ENCODE assay signal across 19 cellular contexts in the genomic region with DNA sequence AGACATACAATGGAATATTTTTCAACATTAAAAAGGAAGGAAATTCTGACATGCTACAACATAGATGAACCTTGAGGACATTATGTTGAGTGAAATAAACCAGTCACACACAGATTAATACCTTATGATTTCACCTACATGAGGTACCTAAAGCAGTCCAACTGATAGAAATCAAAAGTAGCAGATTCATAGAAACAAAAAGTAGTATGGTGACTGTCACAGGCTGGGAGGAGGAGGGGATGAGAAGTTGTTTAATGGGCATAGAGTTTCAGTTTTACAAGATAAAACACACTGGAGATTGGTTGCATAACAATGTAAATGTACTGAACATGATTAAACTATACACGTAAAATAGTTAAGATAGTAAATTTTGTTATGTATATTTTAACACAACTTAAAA. TPM values are rescaled to one million over a fixed set of nuclear protein-coding genes. Genes with fewer than 3 reads are reported as not detected.
DNase-seq lines count a peak whose midpoint lies in the region; ATAC-seq, FAIRE-seq and TF ChIP-seq lines count a peak whose summit lies in the region.
"Had no signal": no experiment of that assay in that cellular context is flagged by ENCODE, and none has a peak within 500 bp of the region (broad histone marks: within the 10 kb centered on the region; RNA-seq: fewer than 3 reads in every experiment).

No MANE protein-coding gene starts in this region.

- no peak overlapping the region for H3K9ac ChIP-seq in HUES48 (ENCODE audit: low read depth, low read length)
- no peak overlapping the region for H3K9ac ChIP-seq in GM12878 (ENCODE audit: control insufficient read depth, insufficient read depth, low read length)
- H3K9ac ChIP-seq: BLaER1, KMS-11 had no signal

- H3K4me1 ChIP-seq in HUES48 (ENCODE audit: control insufficient read depth, insufficient read depth, low read length): peaks cover 53% of the 10 kb centered on the region
- no peaks in the 10 kb centered on the region for H3K4me1 ChIP-seq in GM12878 (ENCODE audit: control insufficient read depth, insufficient read depth, low read length)
- H3K4me1 ChIP-seq: BLaER1, SJSA1 had no signal

- peak; percentile 41 for FAIRE-seq in GM12878 (lab: Jason Lieb, UNC)
- FAIRE-seq: HTR-8/SVneo had no signal

- peaks cover 20% of the 10 kb centered on the region for H3K4me1 Mint-ChIP-seq in activated T-cell treated with anti-CD3 and anti-CD28 coated beads, Interleukin-2, amount 50 U/mL, for 72 hours (ENCODE audit: low read depth)
- peaks cover 9% of the 10 kb centered on the region for H3K4me1 Mint-ChIP-seq in activated T-cell treated with anti-CD3 and anti-CD28 coated beads, Interleukin-2, amount 50 U/mL, for 24 hours (ENCODE audit: low read depth)

- H2AFZ ChIP-seq in GM12878 (ENCODE audit: control insufficient read depth, low read depth, low read length): no peak overlapping the region

- SMC1A ChIA-PET in GM12878 (lab: Charles Lee; ENCODE audit: uncharacterized antibody, unreplicated experiment): interaction anchor here (1.4 kb wide), 1 partner anchor 11 kb away, joined by 3 read pairs; no protein-coding TSS in a partner anchor

- no peak for TF ChIP-seq CTCF in GM12878 (IDR thresholded peaks at IDR 0.05 in 2 of 3, conservative IDR thresholded peaks at IDR 0.05 in 1 of 3; ENCODE audit: control insufficient read depth in 2 of 3, extremely low read depth in 1 of 3, insufficient read depth in 1 of 3, low read depth in 3 of 3, low read length in 3 of 3)

- TF ChIP-seq POLR2A in GM12878 (IDR thresholded peaks at IDR 0.05; ENCODE audit: low read depth, low read length): no peak

- in situ Hi-C loops in GM12878 (cut with MboI): no loop called here

- RAD21 ChIA-PET in GM12878 (lab: Charles Lee; ENCODE audit: unreplicated experiment): no interaction called here

- peak; percentile 52 to 73 for ATAC-seq in activated T-cell treated with anti-CD3 and anti-CD28 coated beads, Interleukin-2, amount 50 U/mL, for 72 hours (replicated peaks in 1 of 2)
- ATAC-seq in GM18867 (IDR thresholded peaks at IDR 0.05; ENCODE audit: unreplicated experiment) (peak; percentile 41), GM12878 (no peak)
- ATAC-seq: Right ventricle myocardium inferior had no signal

- H4K20me1 ChIP-seq in GM12878 (ENCODE audit: control insufficient read depth, insufficient read depth): no peaks in the 10 kb centered on the region
- H4K20me1 ChIP-seq: BLaER1 had no signal

- H3K4me3 ChIP-seq in HUES48 (ENCODE audit: low read depth, low read length): 0 out of 2 replicates have a peak overlapping the region, but pooled peaks have one; percentile 15
- no peak overlapping the region for H3K4me3 ChIP-seq in GM12878
- H3K4me3 ChIP-seq: BLaER1, HAP-1, SJSA1 had no signal

- POLR2A ChIA-PET in GM12878 (lab: Charles Lee): no interaction called here

- CTCF ChIA-PET in GM12878 (lab: Yijun Ruan, JAX): interaction anchor here (0.6 kb wide), 1 partner anchor 562 kb away, joined by 3 read pairs; no protein-coding TSS in a partner anchor

- no peaks in the 10 kb centered on the region for H3K79me2 ChIP-seq in GM12878 (ENCODE audit: control insufficient read depth, insufficient read depth, low read length)

- H3K27ac ChIP-seq in HUES48 (ENCODE audit: low read depth, low read length) (peak overlapping the region; percentile 11), GM12878 (ENCODE audit: control insufficient read depth, insufficient read depth) (no peak overlapping the region)
- H3K27ac ChIP-seq: BLaER1, KMS-11, SJSA1 had no signal

- no peaks in the 10 kb centered on the region for H3K27me3 ChIP-seq in HUES48 (ENCODE audit: control insufficient read depth, insufficient read depth, low read length)
- H3K27me3 ChIP-seq in GM12878 (replicated peaks in 1 of 2; ENCODE audit: control insufficient read depth in 2 of 2, insufficient read depth in 2 of 2, low read length in 1 of 2): no peaks in the 10 kb centered on the region
- H3K27me3 ChIP-seq: BLaER1, SJSA1 had no signal

- peak overlapping the region in 1 of 2 donors; percentile 1 for H3K4me3 Mint-ChIP-seq in activated T-cell treated with anti-CD3 and anti-CD28 coated beads, Interleukin-2, amount 50 U/mL, for 72 hours
- no peak overlapping the region for H3K4me3 Mint-ChIP-seq in activated T-cell treated with anti-CD3 and anti-CD28 coated beads, Interleukin-2, amount 50 U/mL, for 24 hours
- H3K4me3 Mint-ChIP-seq: CD4-positive, alpha-beta T cell had no signal

- no peak for TF ChIP-seq EP300 in GM12878 (IDR thresholded peaks at IDR 0.05; ENCODE audit: borderline replicate concordance in 1 of 2, control insufficient read depth in 1 of 2, low read depth in 2 of 2, low read length in 2 of 2)

- no peak for TF ChIP-seq RAD21 in GM12878 (IDR thresholded peaks at IDR 0.05; ENCODE audit: insufficient read depth, low read depth, low read length)

- no peak overlapping the region for H3K27ac Mint-ChIP-seq in activated T-cell treated with anti-CD3 and anti-CD28 coated beads, Interleukin-2, amount 50 U/mL, for 72 hours
- no peak overlapping the region for H3K27ac Mint-ChIP-seq in activated T-cell treated with anti-CD3 and anti-CD28 coated beads, Interleukin-2, amount 50 U/mL, for 24 hours
- H3K27ac Mint-ChIP-seq: CD4-positive, alpha-beta T cell had no signal

- H3K36me3 Mint-ChIP-seq in activated T-cell treated with anti-CD3 and anti-CD28 coated beads, Interleukin-2, amount 50 U/mL, for 72 hours (ENCODE audit: insufficient read depth in 2 of 2): no peaks in the 10 kb centered on the region
- no peaks in the 10 kb centered on the region for H3K36me3 Mint-ChIP-seq in activated T-cell treated with anti-CD3 and anti-CD28 coated beads, Interleukin-2, amount 50 U/mL, for 24 hours (ENCODE audit: low read depth)

- H3K9me3 ChIP-seq in HUES48 (ENCODE audit: control insufficient read depth, insufficient read depth, low read length) (no peaks in the 10 kb centered on the region), GM12878 (replicated peaks; ENCODE audit: control insufficient read depth, insufficient read depth, low read length) (no peaks in the 10 kb centered on the region)
- H3K9me3 ChIP-seq: BLaER1, HAP-1, SJSA1 had no signal

- WGBS in GM12878 (ENCODE audit: insufficient coverage, insufficient replicate concordance, low lambda C conversion rate, missing lambda C conversion rate): 50% methylated on average over 1 of the region's 1 CpG

- peaks cover 0 to 3% of the 10 kb centered on the region in 2 donors for H3K9me3 Mint-ChIP-seq in activated T-cell treated with anti-CD3 and anti-CD28 coated beads, Interleukin-2, amount 50 U/mL, for 72 hours
- H3K9me3 Mint-ChIP-seq in activated T-cell treated with anti-CD3 and anti-CD28 coated beads, Interleukin-2, amount 50 U/mL, for 24 hours: peaks cover 4% of the 10 kb centered on the region
- H3K9me3 Mint-ChIP-seq: CD4-positive, alpha-beta T cell had no signal

- intact Hi-C loops in GM12878 (cut with micrococcal nuclease; ENCODE audit: unreplicated experiment): no loop called here

- DNase-seq in activated T-cell treated with anti-CD3 and anti-CD28 coated beads, Interleukin-2, amount 50 U/mL, for 72 hours: peak in 1 of 2 donors; percentile 1
- DNase-seq in activated T-cell treated with anti-CD3 and anti-CD28 coated beads, Interleukin-2, amount 50 U/mL, for 24 hours: no peak
- no peak for DNase-seq in GM12878 (ENCODE audit: low read depth, low spot score)
- DNase-seq in stimulated activated CD4-positive, alpha-beta T cell treated with anti-CD3 and anti-CD28 coated beads, Interleukin-2, amount 100 ng/mL, for 24 hours: no peak
- no peak for DNase-seq in NCI-H774 (lab: John Stamatoyannopoulos, UW)
- DNase-seq: CD4-positive, alpha-beta T cell; DMS79; IMR-90; NCI-H1105 treated with DMSO at 0.1 percent for 48 hours; NCI-H2029 treated with DMSO at 0.1 percent for 48 hours; NCI-H2171 had no signal

- no peaks in the 10 kb centered on the region for H3K27me3 Mint-ChIP-seq in activated T-cell treated with anti-CD3 and anti-CD28 coated beads, Interleukin-2, amount 50 U/mL, for 72 hours (ENCODE audit: low read depth)
- peaks cover 3% of the 10 kb centered on the region for H3K27me3 Mint-ChIP-seq in activated T-cell treated with anti-CD3 and anti-CD28 coated beads, Interleukin-2, amount 50 U/mL, for 24 hours
- H3K27me3 Mint-ChIP-seq: CD4-positive, alpha-beta T cell had no signal

- BruUV-seq in GM12878 (replicated peaks; lab: Mats Ljungman, UMichigan): no TSS peak

- no peak overlapping the region for H3K4me2 ChIP-seq in GM12878 (ENCODE audit: control insufficient read depth, insufficient read depth)
- H3K4me2 ChIP-seq: BLaER1, KMS-11 had no signal

- H3K36me3 ChIP-seq in HUES48 (ENCODE audit: control insufficient read depth, insufficient read depth, low read length): no peaks in the 10 kb centered on the region
- H3K36me3 ChIP-seq in GM12878 (ENCODE audit: control insufficient read depth in 2 of 2, insufficient read depth in 2 of 2, low read length in 1 of 2): no peaks in the 10 kb centered on the region
- H3K36me3 ChIP-seq: BLaER1, HAP-1, SJSA1 had no signal

RNA-seq across cellular contexts. Expression of a gene that starts 48.5 kb away (rescaled TPM):
- total RNA-seq in activated T-cell treated with anti-CD3 and anti-CD28 coated beads, Interleukin-2, amount 50 U/mL, for 72 hours: under 1 TPM; 0.35 to 0.41 TPM
- total RNA-seq in GM12878 (2013; cell fraction: nucleolus; rRNA removed): not detected in 2 replicates
- not detected in 2 replicates for total RNA-seq in GM12878 (2014; rRNA removed)
- total RNA-seq in GM12878 (2014; rRNA removed; fragmentation: Illumina TruSeq; extraction: Trizol): not detected in 2 replicates
- not detected in 2 replicates for total RNA-seq in GM12878 (2021)
- not detected for polyA plus RNA-seq in GM12878 (2011; ENCODE audit: low read depth)
- not detected in 2 replicates for polyA plus RNA-seq in GM12878 (2011; rRNA removed)
- polyA plus RNA-seq in GM12878 (2011; cell fraction: cytosol; rRNA removed): not detected in 2 replicates
- polyA plus RNA-seq in GM12878 (2011; cell fraction: nucleus; rRNA removed): not detected in 2 replicates
- not detected in 2 replicates for polyA plus RNA-seq in GM12878 (2012)
- not detected in 2 replicates for polyA plus RNA-seq in GM12878 (2014; fragmentation: Illumina TruSeq; extraction: Trizol)
- not detected for polyA plus RNA-seq in GM12878 (2014; fragmentation: Nextera tagmentation; extraction: Ambion mirVana)
- polyA plus RNA-seq in GM12878 (2014; rRNA removed): not detected in 2 replicates
- polyA plus RNA-seq in GM12878 (2016; fragmentation: Nextera tagmentation; extraction: Ambion mirVana): not detected
- not detected in 2 replicates for polyA minus RNA-seq in GM12878 (2011; rRNA and poly(A)+ RNA removed)
- not detected in 2 replicates for polyA minus RNA-seq in GM12878 (2011; cell fraction: cytosol; rRNA and poly(A)+ RNA removed)
- polyA minus RNA-seq in GM12878 (2011; cell fraction: nucleus; rRNA and poly(A)+ RNA removed): not detected in 2 replicates
- total RNA-seq: CD4-positive, alpha-beta T cell; IMR-90; Right ventricle myocardium inferior; SJSA1 had no signal
- polyA plus RNA-seq: IMR-90 had no signal
